Comparison of ENCODE assay signal across 2 cellular contexts in genomic region chr18:51007787-51008134, GRCh38.
TF ChIP-seq lines count a peak whose summit lies in the region.

No MANE protein-coding gene starts in this region.

TF ChIP-seq in HEK293T, 16 proteins besides CTCF, POLR2A, EP300 and RAD21:
- TF ChIP-seq, protein P1, sequence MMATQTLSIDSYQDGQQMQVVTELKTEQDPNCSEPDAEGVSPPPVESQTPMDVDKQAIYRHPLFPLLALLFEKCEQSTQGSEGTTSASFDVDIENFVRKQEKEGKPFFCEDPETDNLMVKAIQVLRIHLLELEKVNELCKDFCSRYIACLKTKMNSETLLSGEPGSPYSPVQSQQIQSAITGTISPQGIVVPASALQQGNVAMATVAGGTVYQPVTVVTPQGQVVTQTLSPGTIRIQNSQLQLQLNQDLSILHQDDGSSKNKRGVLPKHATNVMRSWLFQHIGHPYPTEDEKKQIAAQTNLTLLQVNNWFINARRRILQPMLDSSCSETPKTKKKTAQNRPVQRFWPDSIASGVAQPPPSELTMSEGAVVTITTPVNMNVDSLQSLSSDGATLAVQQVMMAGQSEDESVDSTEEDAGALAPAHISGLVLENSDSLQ (IDR thresholded peaks at IDR 0.05) = peak; percentile 49
- no peak for TF ChIP-seq SUZ12 (IDR thresholded peaks at IDR 0.05)
TF ChIP-seq in HEK293T: peak in this region for 1.

TF ChIP-seq in H1, 55 proteins besides CTCF, POLR2A, EP300 and RAD21 (continued from another document):
- TF ChIP-seq SP2 (IDR thresholded peaks at IDR 0.05; ENCODE audit: low read length) = no peak
- TF ChIP-seq NRF1 (IDR thresholded peaks at IDR 0.05; ENCODE audit: low read depth, low read length) = no peak
